15 cellular contexts compared by ENCODE assay signal in the genomic region with DNA sequence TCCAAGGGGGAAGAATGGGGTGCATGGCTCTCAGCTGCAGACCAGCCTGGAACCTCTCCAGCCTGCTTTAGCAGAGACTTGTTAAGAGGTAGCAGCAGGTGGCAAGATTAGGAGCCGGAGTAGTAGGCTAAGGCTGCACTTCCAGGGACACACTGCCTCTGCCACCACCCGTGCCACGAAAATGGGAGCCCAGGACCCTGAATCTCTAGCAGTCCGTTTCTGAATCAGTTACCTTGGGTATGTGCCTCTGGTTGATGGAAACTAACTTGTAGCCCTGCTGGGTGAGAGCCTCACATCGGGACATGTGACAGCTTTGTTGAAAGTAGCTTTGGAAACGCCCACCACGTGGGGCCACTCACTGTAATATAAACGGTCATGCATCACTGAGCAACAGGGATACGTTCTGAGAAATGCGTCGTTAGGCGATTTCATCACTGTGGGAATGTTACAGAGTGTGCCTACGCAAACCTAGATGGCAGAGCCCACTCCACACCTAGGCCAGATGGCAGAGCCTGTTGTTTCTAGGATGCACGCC.
DNase-seq lines count a peak whose midpoint lies in the region; ATAC-seq and TF ChIP-seq lines count a peak whose summit lies in the region.
"Had no signal": no experiment of that assay in that cellular context is flagged by ENCODE, and none has a peak within 500 bp of the region (broad histone marks: within the 10 kb centered on the region; RNA-seq: fewer than 3 reads in every experiment).

No MANE protein-coding gene starts in this region.

- H3K27me3 ChIP-seq in RWPE2 (ENCODE audit: insufficient read depth, poor library complexity, severe bottlenecking), result no peaks in the 10 kb centered on the region
- H3K27me3 ChIP-seq: tibial artery had no signal

- no peaks in the 10 kb centered on the region for H3K9me3 ChIP-seq in RWPE2 (ENCODE audit: severe bottlenecking)
- H3K9me3 ChIP-seq: tibial artery had no signal

- ATAC-seq in RWPE2 (ENCODE audit: low read depth), result no peak
- ATAC-seq in GM21381 (IDR thresholded peaks at IDR 0.05; ENCODE audit: unreplicated experiment), result no peak
- ATAC-seq in HG02970 (IDR thresholded peaks at IDR 0.05; ENCODE audit: low FRiP score, unreplicated experiment), result no peak
- ATAC-seq: natural killer cell had no signal

- no peak for TF ChIP-seq CTCF in RWPE2 (IDR thresholded peaks at IDR 0.05; ENCODE audit: poor library complexity, severe bottlenecking)

- H3K36me3 ChIP-seq in RWPE2 (ENCODE audit: low read depth), result peaks cover 38% of the 10 kb centered on the region

- no peak overlapping the region for H3K4me3 ChIP-seq in RWPE2 (ENCODE audit: severe bottlenecking)
- H3K4me3 ChIP-seq: tibial artery had no signal

- peaks cover 13% of the 10 kb centered on the region for H3K4me1 ChIP-seq in RWPE2 (ENCODE audit: insufficient read depth, poor library complexity, severe bottlenecking)

- no peak overlapping the region for H3K27ac ChIP-seq in RWPE2 (ENCODE audit: poor library complexity, severe bottlenecking)
- H3K27ac ChIP-seq: HL-60, tibial artery had no signal

- DNase-seq in AG08395 (ENCODE audit: low spot score) (peak; percentile 14), MV-4-11 (lab: John Stamatoyannopoulos, UW) (peak; percentile 38), RWPE2 (ENCODE audit: low spot score) (peak; percentile 14), left kidney (ENCODE audit: low read depth, low spot score) (peak; percentile 87), cerebellar cortex (ENCODE audit: low spot score) (no peak), globus pallidus (ENCODE audit: low spot score) (no peak)
- DNase-seq: activated CD4-positive, alpha-beta T cell treated with anti-CD3 and anti-CD28 coated beads, Interleukin-2, amount 50 U/mL, for 4 hours; effector memory CD4-positive, alpha-beta T cell; natural killer cell; NCI-H2081 treated with DMSO at 0.1 percent for 48 hours; SW 1271 had no signal

Comparison
In these comparisons a context has a peak if more than half of its experiments do, and no peak if none do; other contexts are left out.
1. DNase-seq: peak in AG08395 (single experiment), MV-4-11 (single experiment), RWPE2 (single experiment) and left kidney (single experiment); none in cerebellar cortex (single experiment) and globus pallidus (single experiment).